16 cellular contexts compared by ENCODE assay signal in the genomic region with DNA sequence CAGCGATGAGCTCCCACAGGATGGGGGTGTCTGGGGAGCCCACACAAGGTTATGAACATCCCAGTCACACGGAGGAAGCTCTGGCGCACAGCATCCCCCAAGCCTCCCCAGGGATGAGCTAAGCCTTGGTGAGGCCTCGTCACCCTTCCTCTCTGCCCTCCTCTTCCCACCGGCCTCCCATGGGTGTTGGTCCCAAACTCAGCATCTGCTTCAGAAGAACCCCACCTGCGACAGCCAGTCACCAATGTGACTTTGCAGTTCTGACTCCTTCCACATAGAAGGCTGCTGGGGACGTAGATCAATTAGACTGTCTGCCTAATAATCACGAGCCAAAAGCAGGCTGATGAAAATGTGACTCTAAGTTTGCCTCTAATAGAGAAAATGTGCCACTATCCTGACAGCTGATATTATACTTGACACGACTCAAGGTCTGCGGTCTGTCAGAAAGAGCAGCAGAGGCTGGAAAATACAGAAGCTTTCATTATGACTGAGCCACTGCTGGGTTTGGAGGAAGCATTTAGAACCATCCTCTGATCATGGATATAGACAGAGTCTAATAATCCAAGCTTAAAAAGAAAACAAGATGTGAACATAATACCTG.
"Had no signal": no experiment of that assay in that cellular context is flagged by ENCODE, and none has a peak within 500 bp of the region (broad histone marks: within the 10 kb centered on the region; RNA-seq: fewer than 3 reads in every experiment).

No MANE protein-coding gene starts in this region.

- H3K27me3 ChIP-seq: colonic mucosa, foreskin keratinocyte, testis, upper lobe of right lung had no signal

- H3K9me3 ChIP-seq: colonic mucosa, testis, upper lobe of right lung had no signal

- H3K36me3 ChIP-seq: colonic mucosa, upper lobe of right lung had no signal

- H3K4me1 ChIP-seq: colonic mucosa, foreskin keratinocyte, testis, upper lobe of right lung had no signal

- DNase-seq: activated CD4-positive, CD25-positive, alpha-beta regulatory T cell treated with anti-CD3 and anti-CD28 coated beads, Interleukin-2, amount 50 U/mL, for 72 hours; activated CD8-positive, alpha-beta T cell treated with anti-CD3 and anti-CD28 coated beads, Interleukin-2, amount 10 ng/mL, durations not matched to agents 7 days and 5 days; activated naive CD4-positive, alpha-beta T cell treated with anti-CD3 and anti-CD28 coated beads, Interleukin-2, amount 10 ng/mL, durations not matched to agents 7 days and 5 days; colonic mucosa; effector CD4-positive, alpha-beta T cell; foreskin keratinocyte; immature natural killer cell; left cardiac atrium; midbrain; naive B cell; right cardiac atrium; stimulated activated CD4-positive, alpha-beta T cell treated with anti-CD3 and anti-CD28 coated beads, Interleukin-2, amount 100 ng/mL, for 24 hours; testis; upper lobe of right lung had no signal

- H3K4me3 ChIP-seq: colonic mucosa, lung, testis, upper lobe of right lung had no signal

- H3K27ac ChIP-seq: colonic mucosa, foreskin keratinocyte, testis, upper lobe of right lung had no signal

- FAIRE-seq: endothelial cell of umbilical vein had no signal

- ATAC-seq: activated CD8-positive, alpha-beta T cell treated with anti-CD3 and anti-CD28 coated beads, Interleukin-2, amount 10 ng/mL, durations not matched to agents 7 days and 5 days; foreskin keratinocyte; left cardiac atrium; right cardiac atrium; upper lobe of right lung had no signal
